ENCODE assay signal across 8 cellular contexts in the genomic region with DNA sequence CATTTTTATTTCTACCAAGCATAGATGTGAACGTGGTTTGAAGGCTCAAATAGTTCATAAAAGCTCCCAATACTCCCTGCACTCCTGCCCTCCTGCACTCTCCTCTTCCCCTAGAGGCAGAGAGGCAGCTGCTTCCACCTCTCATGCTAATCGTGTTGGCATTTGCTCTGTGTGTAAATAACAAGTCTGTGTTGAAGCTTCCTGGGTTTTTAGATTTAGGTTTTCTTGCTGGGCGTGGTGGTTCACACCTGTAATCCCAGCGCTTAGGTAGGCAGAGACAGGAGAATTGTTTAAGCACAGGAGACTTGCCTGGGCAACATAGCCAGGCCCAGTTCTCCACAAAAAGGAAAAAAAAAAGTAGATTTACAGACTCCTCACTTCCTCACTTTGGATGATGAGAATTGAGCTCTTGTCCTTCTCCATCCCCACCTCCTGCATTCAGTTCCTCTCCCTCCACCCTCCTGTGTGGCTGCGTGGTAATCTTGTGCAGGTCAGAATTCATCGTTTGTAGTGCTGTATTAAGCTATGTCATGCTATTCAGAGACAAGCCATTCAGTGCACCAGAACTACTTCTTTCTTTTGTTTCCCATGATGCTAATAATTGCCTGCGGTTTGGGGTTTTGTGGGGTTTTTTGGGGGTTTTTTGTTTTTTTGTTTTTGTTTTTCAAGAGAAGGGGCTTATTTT. TPM values are rescaled to one million over a fixed set of nuclear protein-coding genes. Genes with fewer than 3 reads are reported as not detected.
DNase-seq lines count a peak whose midpoint lies in the region; ATAC-seq and TF ChIP-seq lines count a peak whose summit lies in the region.

No MANE protein-coding gene starts in this region.

- CTCF ChIA-PET in OCI-LY7 (lab: Charles Lee; ENCODE audit: unreplicated experiment), result no interaction called here

- POLR2A ChIA-PET in OCI-LY7 (lab: Charles Lee), result interaction anchor here (1.1 kb wide), 1 partner anchor 16 kb away, joined by 3 read pairs; no protein-coding TSS in a partner anchor

- TF ChIP-seq CTCF in osteocyte (IDR thresholded peaks at IDR 0.05) (no peak), OCI-LY7 (conservative IDR thresholded peaks at IDR 0.05; ENCODE audit: low read length) (no peak)

- H3K9me2 ChIP-seq in OCI-LY7 (ENCODE audit: insufficient read depth, low read length), result no peaks in the 10 kb centered on the region

- H3K36me3 ChIP-seq in OCI-LY7 (ENCODE audit: insufficient read depth, low read length), result no peaks in the 10 kb centered on the region

- H3K9me3 ChIP-seq in OCI-LY7 (ENCODE audit: low read length), result no peaks in the 10 kb centered on the region

- no peaks in the 10 kb centered on the region for H3K27me3 Mint-ChIP-seq in activated CD4-positive, alpha-beta T cell treated with anti-CD3 and anti-CD28 coated beads, Interleukin-2, amount 10 ng/mL, durations not matched to agents 24 days and 14 days
- H3K27me3 Mint-ChIP-seq in osteocyte (ENCODE audit: unreplicated experiment), result peaks cover 34% of the 10 kb centered on the region

- H3K4me3 ChIP-seq in OCI-LY7 (ENCODE audit: low read depth, low read length, poor library complexity, severe bottlenecking), result no peak overlapping the region

- H3K27ac ChIP-seq in OCI-LY7 (ENCODE audit: low read depth, low read length, poor library complexity, severe bottlenecking), result no peak overlapping the region

- intact Hi-C loops in activated CD4-positive, alpha-beta T cell treated with anti-CD3 and anti-CD28 coated beads, Interleukin-2, amount 10 ng/mL, durations not matched to agents 24 days and 14 days (cut with micrococcal nuclease), result no loop called here
- intact Hi-C loops in OCI-LY7 (cut with micrococcal nuclease; ENCODE audit: unreplicated experiment), result no loop called here

- no peak for DNase-seq in activated CD4-positive, alpha-beta T cell treated with anti-CD3 and anti-CD28 coated beads, Interleukin-2, amount 10 ng/mL, durations not matched to agents 24 days and 14 days
- DNase-seq in activated CD4-positive, alpha-beta T cell treated with anti-CD3 and anti-CD28 coated beads for 1 hour, result no peak
- peak; percentile 24 to 60 for DNase-seq in SHP77 (lab: John Stamatoyannopoulos, UW)
- DNase-seq in osteocyte (ENCODE audit: extremely low spot score, unreplicated experiment), result peak; percentile 21
- DNase-seq in OCI-LY7 (ENCODE audit: low spot score), result no peak
- DNase-seq in DMS114 treated with DMSO at 0.1 percent for 48 hours (lab: John Stamatoyannopoulos, UW; ENCODE audit: unreplicated experiment), result no peak
- DNase-seq in stimulated activated CD4-positive, alpha-beta T cell treated with anti-CD3 and anti-CD28 coated beads, Interleukin-1b, Interleukin-23, amount 100 ng/mL, for 48 hours, result no peak

- peaks cover 38% of the 10 kb centered on the region for H3K4me1 Mint-ChIP-seq in activated CD4-positive, alpha-beta T cell treated with anti-CD3 and anti-CD28 coated beads, Interleukin-2, amount 10 ng/mL, durations not matched to agents 24 days and 14 days
- H3K4me1 Mint-ChIP-seq in osteocyte (ENCODE audit: unreplicated experiment), result no peaks in the 10 kb centered on the region

- no peaks in the 10 kb centered on the region for H3K4me1 ChIP-seq in OCI-LY7 (ENCODE audit: insufficient read depth, low read length, poor library complexity, severe bottlenecking)

- H3K9me3 Mint-ChIP-seq in activated CD4-positive, alpha-beta T cell treated with anti-CD3 and anti-CD28 coated beads, Interleukin-2, amount 10 ng/mL, durations not matched to agents 24 days and 14 days, result no peaks in the 10 kb centered on the region
- H3K9me3 Mint-ChIP-seq in osteocyte (ENCODE audit: unreplicated experiment), result no peaks in the 10 kb centered on the region

- H3K4me2 ChIP-seq in OCI-LY7 (ENCODE audit: low read length), result no peak overlapping the region

- BruUV-seq in OCI-LY7 (replicated peaks; lab: Mats Ljungman, UMichigan), result no TSS peak

- peaks cover 2% of the 10 kb centered on the region for H3K36me3 Mint-ChIP-seq in activated CD4-positive, alpha-beta T cell treated with anti-CD3 and anti-CD28 coated beads, Interleukin-2, amount 10 ng/mL, durations not matched to agents 24 days and 14 days (ENCODE audit: low read depth)
- H3K36me3 Mint-ChIP-seq in osteocyte (ENCODE audit: unreplicated experiment), result no peaks in the 10 kb centered on the region

- H3K4me3 Mint-ChIP-seq in activated CD4-positive, alpha-beta T cell treated with anti-CD3 and anti-CD28 coated beads, Interleukin-2, amount 10 ng/mL, durations not matched to agents 24 days and 14 days, result peak overlapping the region; percentile 69
- H3K4me3 Mint-ChIP-seq in osteocyte (ENCODE audit: unreplicated experiment), result no peak overlapping the region

- peak; percentile 83 for ATAC-seq in HG02610 (IDR thresholded peaks at IDR 0.05; ENCODE audit: unreplicated experiment)

- H3K27ac Mint-ChIP-seq in activated CD4-positive, alpha-beta T cell treated with anti-CD3 and anti-CD28 coated beads, Interleukin-2, amount 10 ng/mL, durations not matched to agents 24 days and 14 days, result peak overlapping the region; percentile 92
- no peak overlapping the region for H3K27ac Mint-ChIP-seq in osteocyte (ENCODE audit: unreplicated experiment)

- no peaks in the 10 kb centered on the region for H3K79me2 ChIP-seq in OCI-LY7 (ENCODE audit: insufficient read depth, low read depth, low read length)

- H4K20me1 ChIP-seq in OCI-LY7 (ENCODE audit: insufficient read depth, low read length), result no peaks in the 10 kb centered on the region

- no peak overlapping the region for H2AFZ ChIP-seq in OCI-LY7 (ENCODE audit: low read length)

RNA-seq across cellular contexts. Expression of a gene that starts 37.4 kb away (rescaled TPM):
- total RNA-seq in activated CD4-positive, alpha-beta T cell treated with anti-CD3 and anti-CD28 coated beads, Interleukin-2, amount 10 ng/mL, durations not matched to agents 24 days and 14 days, result 166 and 167 TPM in 2 replicates
- total RNA-seq in osteocyte (not detected in 2 replicates), OCI-LY7 (2022) (not detected in 2 replicates)
- total RNA-seq in OCI-LY7 (2014; rRNA removed; shearing (Covaris generic)), result not detected in 2 replicates

RNA-seq across cellular contexts. Expression of a gene that starts 58.8 kb away (rescaled TPM):
- total RNA-seq in activated CD4-positive, alpha-beta T cell treated with anti-CD3 and anti-CD28 coated beads, Interleukin-2, amount 10 ng/mL, durations not matched to agents 24 days and 14 days, result 97.4 and 103 TPM in 2 replicates
- total RNA-seq in osteocyte (43.3 and 44.8 TPM in 2 replicates), OCI-LY7 (2022) (90.2 and 100 TPM in 2 replicates)
- total RNA-seq in OCI-LY7 (2014; rRNA removed; shearing (Covaris generic)), result 89.6 and 117 TPM in 2 replicates

Comparison
In these comparisons a context has a peak if more than half of its experiments do, and no peak if none do; other contexts are left out.
1. DNase-seq: peak in SHP77 (2 of 2) and osteocyte (single experiment); none in activated CD4-positive, alpha-beta T cell treated with anti-CD3 and anti-CD28 coated beads, Interleukin-2, amount 10 ng/mL, durations not matched to agents 24 days and 14 days (single experiment), activated CD4-positive, alpha-beta T cell treated with anti-CD3 and anti-CD28 coated beads for 1 hour (single experiment), OCI-LY7 (single experiment), DMS114 treated with DMSO at 0.1 percent for 48 hours (single experiment) and stimulated activated CD4-positive, alpha-beta T cell treated with anti-CD3 and anti-CD28 coated beads, Interleukin-1b, Interleukin-23, amount 100 ng/mL, for 48 hours (single experiment).
2. RNA of a gene that starts 37.4 kb away (total RNA-seq): 166 to 167 TPM in activated CD4-positive, alpha-beta T cell treated with anti-CD3 and anti-CD28 coated beads, Interleukin-2, amount 10 ng/mL, durations not matched to agents 24 days and 14 days; not detected in osteocyte and not detected in OCI-LY7; every median in the first group is over 100 times any median in the second.